39 cellular contexts compared by ENCODE assay signal in the genomic region with DNA sequence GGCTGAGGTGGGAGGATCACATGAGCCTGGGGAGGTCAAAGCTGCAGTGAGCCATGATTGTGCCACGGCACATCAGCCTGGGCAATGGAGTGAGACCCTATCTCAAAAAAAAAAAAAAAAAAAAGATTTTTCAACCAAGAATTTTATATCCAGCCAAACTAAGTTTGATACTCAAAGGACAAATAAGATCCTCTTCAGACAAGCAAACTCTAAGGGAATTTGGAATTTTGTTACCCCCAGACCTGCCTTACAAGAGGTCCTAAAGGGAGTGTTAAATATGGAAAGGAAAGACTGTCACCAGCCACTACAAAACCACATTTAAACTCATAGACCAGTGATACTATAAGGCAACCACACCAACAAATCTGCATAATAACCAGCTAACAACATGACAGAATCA.
"Had no signal": no experiment of that assay in that cellular context is flagged by ENCODE, and none has a peak within 500 bp of the region (broad histone marks: within the 10 kb centered on the region; RNA-seq: fewer than 3 reads in every experiment).

No MANE protein-coding gene starts in this region.

- H3K4me1 Mint-ChIP-seq: activated naive CD4-positive, alpha-beta T cell treated with anti-CD3 and anti-CD28 coated beads, Interleukin-2, amount 10 ng/mL, durations not matched to agents 7 days and 5 days; activated naive CD8-positive, alpha-beta T cell treated with anti-CD3 and anti-CD28 coated beads for 36 hours; activated naive CD8-positive, alpha-beta T cell treated with anti-CD3 and anti-CD28 coated beads, Interleukin-2, amount 10 ng/mL, durations not matched to agents 7 days and 5 days; activated T-helper 17 cell treated with anti-CD3 and anti-CD28 coated beads, Interleukin-2, amount 50 U/mL, for 72 hours; brain had no signal

- H3K4me3 Mint-ChIP-seq: activated naive CD4-positive, alpha-beta T cell treated with anti-CD3 and anti-CD28 coated beads for 36 hours; activated naive CD4-positive, alpha-beta T cell treated with anti-CD3 and anti-CD28 coated beads, Interleukin-2, amount 10 ng/mL, durations not matched to agents 7 days and 5 days; activated naive CD8-positive, alpha-beta T cell; activated naive CD8-positive, alpha-beta T cell treated with anti-CD3 and anti-CD28 coated beads for 36 hours; activated naive CD8-positive, alpha-beta T cell treated with anti-CD3 and anti-CD28 coated beads, Interleukin-2, amount 10 ng/mL, durations not matched to agents 7 days and 5 days; activated naive CD8-positive, alpha-beta T cell treated with anti-CD3 and anti-CD28 coated beads, Interleukin-2, amount 50 U/mL, for 24 hours; activated T-cell treated with anti-CD3 and anti-CD28 coated beads, Interleukin-2, amount 50 U/mL, for 24 hours; activated T-cell treated with anti-CD3 and anti-CD28 coated beads, Interleukin-2, amount 50 U/mL, for 4 hours; activated T-cell treated with anti-CD3 and anti-CD28 coated beads, Interleukin-2, amount 50 U/mL, for 72 hours; activated T-helper 1 cell treated with anti-CD3 and anti-CD28 coated beads, Interleukin-12 subunit alpha, Interleukin-12 subunit beta, Interleukin-2, Interleukin-4 antibody, amounts not matched to agents 30 ng/mL and 10 ng/mL and 1 ng/mL, durations not matched to agents 14 hours and 24 hours and 36 hours; activated T-helper 17 cell treated with anti-CD3 and anti-CD28 coated beads, Interleukin-2, amount 50 U/mL, for 72 hours; brain; central memory CD8-positive, alpha-beta T cell had no signal

- H3K4me1 ChIP-seq: adrenal gland, ascending aorta, body of pancreas, breast epithelium had no signal

- H3K36me3 Mint-ChIP-seq: activated naive CD4-positive, alpha-beta T cell treated with anti-CD3 and anti-CD28 coated beads, Interleukin-2, amount 10 ng/mL, durations not matched to agents 7 days and 5 days had no signal

- H3K4me3 ChIP-seq: adrenal gland, ascending aorta, body of pancreas, breast epithelium, cardiac muscle cell had no signal

- ATAC-seq: activated naive CD4-positive, alpha-beta T cell treated with anti-CD3 and anti-CD28 coated beads, Interleukin-2, amount 50 U/mL, for 72 hours; activated naive CD8-positive, alpha-beta T cell treated with anti-CD3 and anti-CD28 coated beads, Interleukin-2, amount 50 U/mL, for 24 hours; activated T-cell treated with anti-CD3 and anti-CD28 coated beads, Interleukin-2, amount 50 U/mL, for 4 hours; activated T-cell treated with anti-CD3 and anti-CD28 coated beads, Interleukin-2, amount 50 U/mL, for 72 hours; activated T-helper 17 cell treated with anti-CD3 and anti-CD28 coated beads, Interleukin-2, amount 50 U/mL, for 72 hours; body of pancreas had no signal

- FAIRE-seq: bronchial epithelial cell had no signal

- H3K27me3 ChIP-seq: adrenal gland, ascending aorta, body of pancreas, brain microvascular endothelial cell, breast epithelium, cardiac muscle cell had no signal

- H3K27ac ChIP-seq: adrenal gland, ascending aorta, body of pancreas, brain microvascular endothelial cell, breast epithelium, cardiac muscle cell had no signal

- H3K36me3 ChIP-seq: adrenal gland, ascending aorta, brain microvascular endothelial cell, breast epithelium, cardiac muscle cell had no signal

- H3K27me3 Mint-ChIP-seq: activated naive CD4-positive, alpha-beta T cell treated with anti-CD3 and anti-CD28 coated beads, Interleukin-2, amount 10 ng/mL, durations not matched to agents 7 days and 5 days; activated naive CD4-positive, alpha-beta T cell treated with anti-CD3 and anti-CD28 coated beads, Interleukin-2, amount 50 U/mL, for 24 hours; activated naive CD8-positive, alpha-beta T cell; activated naive CD8-positive, alpha-beta T cell treated with anti-CD3 and anti-CD28 coated beads for 36 hours; activated naive CD8-positive, alpha-beta T cell treated with anti-CD3 and anti-CD28 coated beads, Interleukin-2, amount 10 ng/mL, durations not matched to agents 7 days and 5 days; activated naive CD8-positive, alpha-beta T cell treated with anti-CD3 and anti-CD28 coated beads, Interleukin-2, amount 50 U/mL, for 24 hours; activated T-cell treated with anti-CD3 and anti-CD28 coated beads, Interleukin-2, amount 50 U/mL, for 24 hours; activated T-helper 17 cell treated with anti-CD3 and anti-CD28 coated beads, Interleukin-2, amount 50 U/mL, for 72 hours; brain; central memory CD8-positive, alpha-beta T cell had no signal

- H3K27ac Mint-ChIP-seq: activated naive CD4-positive, alpha-beta T cell treated with anti-CD3 and anti-CD28 coated beads for 36 hours; activated naive CD4-positive, alpha-beta T cell treated with anti-CD3 and anti-CD28 coated beads, Interleukin-2, amount 10 ng/mL, durations not matched to agents 7 days and 5 days; activated naive CD4-positive, alpha-beta T cell treated with anti-CD3 and anti-CD28 coated beads, Interleukin-2, amount 50 U/mL, for 24 hours; activated naive CD4-positive, alpha-beta T cell treated with anti-CD3 and anti-CD28 coated beads, Interleukin-2, amount 50 U/mL, for 72 hours; activated naive CD8-positive, alpha-beta T cell; activated naive CD8-positive, alpha-beta T cell treated with anti-CD3 and anti-CD28 coated beads for 36 hours; activated naive CD8-positive, alpha-beta T cell treated with anti-CD3 and anti-CD28 coated beads, Interleukin-2, amount 10 ng/mL, durations not matched to agents 7 days and 5 days; activated naive CD8-positive, alpha-beta T cell treated with anti-CD3 and anti-CD28 coated beads, Interleukin-2, amount 50 U/mL, for 24 hours; activated T-cell treated with anti-CD3 and anti-CD28 coated beads, Interleukin-2, amount 50 U/mL, for 24 hours; activated T-helper 1 cell treated with anti-CD3 and anti-CD28 coated beads, Interleukin-12 subunit alpha, Interleukin-12 subunit beta, Interleukin-2, Interleukin-4 antibody, amounts not matched to agents 30 ng/mL and 10 ng/mL and 1 ng/mL, durations not matched to agents 14 hours and 24 hours and 36 hours; activated T-helper 17 cell treated with anti-CD3 and anti-CD28 coated beads, Interleukin-2, amount 50 U/mL, for 72 hours; activated T-helper 2 cell treated with anti-CD3 and anti-CD28 coated beads, Interferon-gamma antibody, Interleukin-2, Interleukin-4, amounts not matched to agents 10 μg/mL and 5 μg/mL and 100 μg/mL, durations not matched to agents 14 hours and 24 hours and 36 hours; brain had no signal

- DNase-seq: activated effector memory CD4-positive, alpha-beta T cell treated with anti-CD3 and anti-CD28 coated beads, Interleukin-2, amount 50 U/mL, for 16 hours; activated effector memory CD4-positive, alpha-beta T cell treated with Interleukin-2 at 50 U/mL for 16 hours; activated gamma-delta T cell; activated gamma-delta T cell treated with Interleukin-2 at 50 U/mL for 16 hours; activated naive CD4-positive, alpha-beta T cell; activated naive CD4-positive, alpha-beta T cell treated with anti-CD3 and anti-CD28 coated beads for 36 hours; activated naive CD4-positive, alpha-beta T cell treated with anti-CD3 and anti-CD28 coated beads, Interleukin-2, amount 10 ng/mL, durations not matched to agents 7 days and 5 days; activated naive CD4-positive, alpha-beta T cell treated with anti-CD3 and anti-CD28 coated beads, Interleukin-2, amount 50 U/mL, for 16 hours; activated naive CD4-positive, alpha-beta T cell treated with Interleukin-2 at 50 U/mL for 16 hours; activated naive CD8-positive, alpha-beta T cell treated with anti-CD3 and anti-CD28 coated beads for 36 hours; activated naive CD8-positive, alpha-beta T cell treated with anti-CD3 and anti-CD28 coated beads, Interleukin-2, amount 10 ng/mL, durations not matched to agents 7 days and 5 days; activated naive CD8-positive, alpha-beta T cell treated with anti-CD3 and anti-CD28 coated beads, Interleukin-2, amount 50 U/mL, for 24 hours; activated T-cell treated with anti-CD3 and anti-CD28 coated beads, Interleukin-2, amount 50 U/mL, for 1 hour; activated T-cell treated with anti-CD3 and anti-CD28 coated beads, Interleukin-2, amount 50 U/mL, for 24 hours; activated T-cell treated with anti-CD3 and anti-CD28 coated beads, Interleukin-2, amount 50 U/mL, for 4 hours; activated T-cell treated with anti-CD3 and anti-CD28 coated beads, Interleukin-2, amount 50 U/mL, for 48 hours; activated T-cell treated with anti-CD3 and anti-CD28 coated beads, Interleukin-2, amount 50 U/mL, for 72 hours; adrenal gland; amniotic stem cell; amygdala; anterior cingulate cortex; aorta; body of pancreas; brain microvascular endothelial cell; caudate nucleus; central memory CD4-positive, alpha-beta T cell; cerebellar nuclear complex had no signal
